Comparison of ENCODE assay signal across 27 cellular contexts in the genomic region with DNA sequence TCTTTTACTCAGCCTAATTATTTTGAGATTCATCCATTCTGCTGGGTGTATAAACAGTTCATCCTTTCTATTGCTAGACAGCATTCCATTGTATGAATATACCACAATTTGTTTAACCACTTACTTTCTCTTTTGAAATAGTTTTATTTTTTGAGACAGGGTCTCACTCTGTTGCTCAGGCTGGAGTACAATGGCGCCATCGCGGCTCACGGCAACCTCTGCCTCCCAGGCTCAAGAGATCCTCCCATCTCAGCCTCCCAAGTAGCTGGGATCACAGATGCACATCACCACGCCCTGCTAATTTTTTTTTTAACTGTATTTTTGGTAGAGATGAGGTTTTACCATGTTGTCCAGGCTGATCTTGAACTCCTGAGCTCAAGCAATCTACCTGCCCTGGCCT.
"Had no signal": no experiment of that assay in that cellular context is flagged by ENCODE, and none has a peak within 500 bp of the region (broad histone marks: within the 10 kb centered on the region; RNA-seq: fewer than 3 reads in every experiment).

No MANE protein-coding gene starts in this region.

- H3K4me3 ChIP-seq: ascending aorta, breast epithelium, cardiac muscle cell, coronary artery, dorsolateral prefrontal cortex, esophagus muscularis mucosa, heart left ventricle had no signal

- DNase-seq: activated B cell treated with CpG ODN at 0.5 μM for 24 hours; activated CD4-positive, alpha-beta memory T cell treated with anti-CD3 and anti-CD28 coated beads, Interleukin-2, amount 10 ng/mL, durations not matched to agents 7 days and 5 days; activated CD4-positive, alpha-beta T cell treated with anti-CD3 and anti-CD28 coated beads for 48 hours; activated CD8-positive, alpha-beta memory T cell treated with anti-CD3 and anti-CD28 coated beads, Interleukin-2, amount 50 U/mL, for 48 hours; activated gamma-delta T cell; activated naive CD4-positive, alpha-beta T cell; activated naive CD4-positive, alpha-beta T cell treated with anti-CD3 and anti-CD28 coated beads, Interleukin-2, amount 10 ng/mL, durations not matched to agents 7 days and 5 days; activated naive CD8-positive, alpha-beta T cell treated with anti-CD3 and anti-CD28 coated beads, Interleukin-2, amount 10 ng/mL, durations not matched to agents 7 days and 5 days; activated T-cell treated with anti-CD3 and anti-CD28 coated beads for 4 hours; activated T-cell treated with anti-CD3 and anti-CD28 coated beads, Interleukin-2, amount 50 U/mL, for 24 hours; activated T-cell treated with anti-CD3 and anti-CD28 coated beads, Interleukin-2, amount 50 U/mL, for 72 hours; central memory CD4-positive, alpha-beta T cell; cerebellar nuclear complex; dorsolateral prefrontal cortex; effector memory CD8-positive, alpha-beta T cell; erythroblast; glutamatergic neuron; heart left ventricle; T-helper 1 cell; T-helper 17 cell; T1000; WERI-Rb-1 had no signal

- H3K27ac ChIP-seq: ascending aorta, breast epithelium, cardiac muscle cell, coronary artery, dorsolateral prefrontal cortex, esophagus muscularis mucosa, heart left ventricle, WERI-Rb-1 had no signal

- H3K9me3 ChIP-seq: ascending aorta, breast epithelium, esophagus muscularis mucosa had no signal

- H3K4me1 ChIP-seq: ascending aorta, breast epithelium, heart left ventricle had no signal

- H3K27me3 ChIP-seq: ascending aorta, breast epithelium, cardiac muscle cell, dorsolateral prefrontal cortex, esophagus muscularis mucosa, heart left ventricle had no signal

- H3K36me3 ChIP-seq: breast epithelium had no signal
